In the genomic region with DNA sequence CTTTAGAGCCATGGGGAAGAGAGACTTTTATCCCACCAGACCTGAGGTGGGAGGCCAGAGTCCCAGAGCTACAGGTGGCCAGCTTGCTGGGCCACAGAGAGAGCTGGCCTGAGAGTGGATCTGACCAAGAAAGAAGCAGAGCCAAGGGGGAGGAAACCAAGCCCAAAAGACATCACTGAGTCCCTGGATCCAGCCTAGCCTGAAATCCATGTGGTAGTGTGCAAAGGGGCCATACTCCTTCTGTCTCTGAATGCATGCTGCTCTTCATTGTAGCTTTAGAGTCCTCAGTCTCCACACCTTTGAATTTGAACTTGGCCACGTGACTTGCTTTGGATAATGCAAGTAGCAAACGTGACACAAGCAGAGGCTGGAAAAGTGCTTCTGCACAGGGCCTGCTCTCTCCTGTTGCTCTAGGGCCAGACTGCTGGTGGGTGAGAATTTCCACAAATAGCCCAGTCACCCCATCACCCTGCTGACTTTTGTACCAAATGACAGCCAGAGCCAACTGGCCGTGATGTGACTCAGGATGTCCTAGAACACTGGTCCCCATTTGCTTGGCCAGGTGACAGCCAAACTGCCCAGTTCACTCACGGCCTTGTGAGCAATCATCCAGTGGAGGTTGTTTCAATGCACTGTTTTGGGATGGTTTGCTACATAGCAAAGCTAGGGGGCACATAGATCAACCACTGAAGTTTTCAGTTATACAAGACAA, we compare ENCODE assay signal across 20 cellular contexts.
"Had no signal": no experiment of that assay in that cellular context is flagged by ENCODE, and none has a peak within 500 bp of the region (broad histone marks: within the 10 kb centered on the region; RNA-seq: fewer than 3 reads in every experiment).

No MANE protein-coding gene starts in this region.

- DNase-seq: heart right ventricle; islet precursor cell; left ventricle myocardium inferior; mesendoderm; naive thymus-derived CD4-positive, alpha-beta T cell; pancreas; psoas muscle; small intestine; stimulated activated CD4-positive, alpha-beta T cell treated with anti-CD3 and anti-CD28 coated beads, Interleukin-12 subunit alpha, Interleukin-12 subunit beta, amount 100 ng/mL, for 4 hours; stimulated activated CD4-positive, alpha-beta T cell treated with anti-CD3 and anti-CD28 coated beads, Interleukin-15, amount 100 ng/mL, for 24 hours; stimulated activated CD4-positive, alpha-beta T cell treated with anti-CD3 and anti-CD28 coated beads, Interleukin-2, amount 100 ng/mL, for 24 hours; stimulated activated CD4-positive, alpha-beta T cell treated with anti-CD3 and anti-CD28 coated beads, Interleukin-4, amount 100 ng/mL, for 1 hour; stimulated activated naive B cell treated with anti-CD40 and anti-IgM and Interleukin-4, amounts not matched to agents 10 μg/mL and 1 μg/mL and 100 μg/mL, for 72 hours had no signal

- ATAC-seq: heart right ventricle; naive thymus-derived CD4-positive, alpha-beta T cell; natural killer cell treated with Interleukin-12 subunit alpha and Interleukin-12 subunit beta and Interleukin-15 and Interleukin-18, amount 100 ng/mL, for 72 hours; pancreas; psoas muscle; sciatic nerve; stimulated activated naive B cell treated with anti-CD40 and anti-IgM and Interleukin-4, amounts not matched to agents 10 μg/mL and 1 μg/mL and 100 μg/mL, for 72 hours had no signal

- H3K79me2 ChIP-seq: hepatocyte had no signal

- H3K4me1 ChIP-seq: heart right ventricle, left ventricle myocardium inferior, pancreas, psoas muscle, right atrium auricular region, tibial nerve, vagina had no signal

- H3K4me2 ChIP-seq: hepatocyte had no signal

- H3K4me3 ChIP-seq: heart right ventricle, hepatocyte, left ventricle myocardium inferior, lung, pancreas, psoas muscle, right atrium auricular region, tibial nerve, vagina had no signal

- H3K9me3 ChIP-seq: heart right ventricle, left ventricle myocardium inferior, pancreas, psoas muscle, right atrium auricular region, tibial nerve, vagina had no signal

- FAIRE-seq: pancreas, small intestine had no signal

- H2AFZ ChIP-seq: hepatocyte had no signal

- H3K27me3 ChIP-seq: hepatocyte, pancreas, right atrium auricular region, tibial nerve, vagina had no signal

- H3K36me3 ChIP-seq: heart right ventricle, left ventricle myocardium inferior, pancreas, right atrium auricular region, tibial nerve, vagina had no signal

- H3K27ac ChIP-seq: heart right ventricle, hepatocyte, left ventricle myocardium inferior, pancreas, psoas muscle, right atrium auricular region, tibial nerve, vagina had no signal
